Comparison of ENCODE assay signal across 8 cellular contexts in genomic region chr4:85681194-85681803, GRCh38.
DNase-seq lines count a peak whose midpoint lies in the region; ATAC-seq and TF ChIP-seq lines count a peak whose summit lies in the region.

No MANE protein-coding gene starts in this region.

- DNase-seq in fibroblast of lung (ENCODE audit: low read depth in 2 of 2), result peak; percentile 98 to 99
- DNase-seq in retinal pigment epithelial cell (ENCODE audit: low read depth), result peak; percentile 88
- DNase-seq in NCI-H526 treated with DMSO at 0.1 percent for 48 hours (lab: John Stamatoyannopoulos, UW), result no peak
- no peak for DNase-seq in MM.1S
- DNase-seq in SK-N-DZ (ENCODE audit: low spot score), result no peak

- no peaks in the 10 kb centered on the region for H3K27me3 ChIP-seq in OCI-LY3 (ENCODE audit: low read depth, low read length)
- no peaks in the 10 kb centered on the region for H3K27me3 ChIP-seq in fibroblast of lung (ENCODE audit: control insufficient read depth, insufficient read depth, low read length)
- H3K27me3 ChIP-seq in MM.1S (replicated peaks; ENCODE audit: insufficient read depth, low read length), result no peaks in the 10 kb centered on the region

- H4K20me1 ChIP-seq in OCI-LY3 (ENCODE audit: insufficient read depth, low read length) (no peaks in the 10 kb centered on the region), fibroblast of lung (ENCODE audit: control insufficient read depth, extremely low read depth, insufficient read depth, low read length) (no peaks in the 10 kb centered on the region), MM.1S (ENCODE audit: insufficient read depth, low read length) (no peaks in the 10 kb centered on the region)

- H3K9ac ChIP-seq in OCI-LY3 (ENCODE audit: low read length) (peak overlapping the region; percentile 55), fibroblast of lung (ENCODE audit: insufficient read depth, low read length) (no peak overlapping the region), MM.1S (ENCODE audit: low read length) (no peak overlapping the region)

- peak overlapping the region; percentile 94 for H3K27ac ChIP-seq in OCI-LY3 (ENCODE audit: low read length)
- H3K27ac ChIP-seq in fibroblast of lung (ENCODE audit: insufficient read depth, low read length), result no peak overlapping the region
- H3K27ac ChIP-seq in MM.1S (ENCODE audit: low read length), result no peak overlapping the region

- H3K36me3 ChIP-seq in OCI-LY3 (replicated peaks; ENCODE audit: low read depth, low read length) (peaks cover 17% of the 10 kb centered on the region), fibroblast of lung (ENCODE audit: control insufficient read depth, insufficient read depth, low read length) (no peaks in the 10 kb centered on the region), MM.1S (replicated peaks; ENCODE audit: insufficient read depth, low read length) (no peaks in the 10 kb centered on the region)

- H3K4me2 ChIP-seq in OCI-LY3 (ENCODE audit: low read length) (peak overlapping the region; percentile 63), fibroblast of lung (ENCODE audit: extremely low read depth, insufficient read depth, low read length) (peak overlapping the region; percentile 54), MM.1S (ENCODE audit: low read depth, low read length) (no peak overlapping the region)

- H3K79me2 ChIP-seq in OCI-LY3 (ENCODE audit: low read length) (peaks cover 54% of the 10 kb centered on the region), fibroblast of lung (ENCODE audit: control insufficient read depth, insufficient read depth, low read length) (no peaks in the 10 kb centered on the region), MM.1S (ENCODE audit: low read length) (no peaks in the 10 kb centered on the region)

- H3K9me2 ChIP-seq in MM.1S (replicated peaks; ENCODE audit: insufficient read depth, low read length), result no peaks in the 10 kb centered on the region

- TF ChIP-seq CTCF in OCI-LY3 (IDR thresholded peaks at IDR 0.05; ENCODE audit: low read depth, low read length) (no peak), fibroblast of lung (conservative IDR thresholded peaks at IDR 0.05 in 1 of 2, IDR thresholded peaks at IDR 0.05 in 1 of 2; ENCODE audit: low read depth in 1 of 2, low read length in 2 of 2) (no peak), retinal pigment epithelial cell (conservative IDR thresholded peaks at IDR 0.05; ENCODE audit: low read depth, low read length) (no peak), MM.1S (IDR thresholded peaks at IDR 0.05; ENCODE audit: low read length) (no peak)

- ATAC-seq in GM18861 (IDR thresholded peaks at IDR 0.05; ENCODE audit: unreplicated experiment), result peak; percentile 43
- no peak for ATAC-seq in GM21528 (IDR thresholded peaks at IDR 0.05; ENCODE audit: low FRiP score, unreplicated experiment)

- H2AFZ ChIP-seq in OCI-LY3 (ENCODE audit: low read depth, low read length) (no peak overlapping the region), fibroblast of lung (ENCODE audit: low read length) (no peak overlapping the region), MM.1S (ENCODE audit: low read length) (no peak overlapping the region)

- H3K9me3 ChIP-seq in OCI-LY3 (ENCODE audit: insufficient read depth, low read length) (no peaks in the 10 kb centered on the region), fibroblast of lung (ENCODE audit: control insufficient read depth, insufficient read depth, low read depth, low read length) (no peaks in the 10 kb centered on the region), MM.1S (replicated peaks; ENCODE audit: insufficient read depth, low read length) (no peaks in the 10 kb centered on the region)

- H3K4me3 ChIP-seq in OCI-LY3 (ENCODE audit: low read length), result peak overlapping the region; percentile 3; the same call in 1 of the 2 replicates
- H3K4me3 ChIP-seq in fibroblast of lung (replicated peaks in 1 of 4; ENCODE audit: control extremely low read depth in 1 of 4, insufficient read depth in 1 of 4, low read depth in 3 of 4, low read length in 4 of 4), result no peak overlapping the region
- no peak overlapping the region for H3K4me3 ChIP-seq in retinal pigment epithelial cell (ENCODE audit: low read length)
- H3K4me3 ChIP-seq in MM.1S (ENCODE audit: low read length), result no peak overlapping the region

- H3F3A ChIP-seq in MM.1S (ENCODE audit: insufficient read depth, low read length), result no peaks in the 10 kb centered on the region

- peaks cover 96% of the 10 kb centered on the region for H3K4me1 ChIP-seq in OCI-LY3 (ENCODE audit: low read length)
- no peaks in the 10 kb centered on the region for H3K4me1 ChIP-seq in fibroblast of lung (ENCODE audit: control insufficient read depth, extremely low read depth, insufficient read depth, low read length)
- H3K4me1 ChIP-seq in MM.1S (ENCODE audit: low read length), result no peaks in the 10 kb centered on the region

Comparison
In these comparisons a context has a peak if more than half of its experiments do, and no peak if none do; other contexts are left out.
1. DNase-seq: peak in fibroblast of lung (2 of 2) and retinal pigment epithelial cell (single experiment); none in NCI-H526 treated with DMSO at 0.1 percent for 48 hours (single experiment), MM.1S (single experiment) and SK-N-DZ (single experiment).